ENCODE assay signal across 11 cellular contexts in genomic region chr11:33344611-33345010, GRCh38. TPM values are rescaled to one million over a fixed set of nuclear protein-coding genes. Genes with fewer than 3 reads are reported as not detected.
DNase-seq lines count a peak whose midpoint lies in the region; ATAC-seq and TF ChIP-seq lines count a peak whose summit lies in the region.
"Had no signal": no experiment of that assay in that cellular context is flagged by ENCODE, and none has a peak within 500 bp of the region (broad histone marks: within the 10 kb centered on the region; RNA-seq: fewer than 3 reads in every experiment).

No MANE protein-coding gene starts in this region.

- TF ChIP-seq POLR2A in GM18505 (IDR thresholded peaks at IDR 0.05; ENCODE audit: borderline replicate concordance, extremely low read depth, insufficient read depth, insufficient read length): no peak

- DNase-seq in BJ (ENCODE audit: low read depth) (no peak), M059J (ENCODE audit: low read depth) (peak; percentile 13), adipocyte (ENCODE audit: low read depth) (peak; percentile 24), iris pigment epithelial cell (ENCODE audit: low read depth) (peak; percentile 21), iPS-NIHi11 (ENCODE audit: low spot score) (no peak), amygdala (lab: John Stamatoyannopoulos, UW) (no peak), UCSD-AML1 (lab: John Stamatoyannopoulos, UW; ENCODE audit: unreplicated experiment) (no peak)
- DNase-seq: CD4-positive, alpha-beta T cell; NCI-H146 had no signal

- H3K9ac ChIP-seq in adipocyte (ENCODE audit: low read length): no peak overlapping the region

- H3K9me3 ChIP-seq in adipocyte (ENCODE audit: control insufficient read depth, low read length): no peaks in the 10 kb centered on the region

- CTCF ChIA-PET in BJ (lab: Yijun Ruan, JAX): interaction anchor here (0.9 to 1.4 kb wide), 4 partner anchors 14 to 338 kb away, joined by 3 to 5 read pairs (median 4); no protein-coding TSS in a partner anchor

- POLR2A ChIA-PET in BJ (lab: Charles Lee): interaction anchor here (0.6 kb wide), 1 partner anchor 157 kb away, joined by 4 read pairs; no protein-coding TSS in a partner anchor

- peaks cover 10% of the 10 kb centered on the region for H3K36me3 ChIP-seq in BJ (ENCODE audit: control insufficient read depth, insufficient read depth, low read length)
- peaks cover 88% of the 10 kb centered on the region for H3K36me3 ChIP-seq in adipocyte (ENCODE audit: control insufficient read depth, insufficient read depth, low read length, severe bottlenecking)

- TF ChIP-seq CTCF in BJ (IDR thresholded peaks at IDR 0.05; ENCODE audit: insufficient read depth, low read depth, low read length): 0 out of 2 replicates have a peak, but pooled peaks have one; percentile 12

- H3K4me1 ChIP-seq in adipocyte (ENCODE audit: control insufficient read depth, insufficient read depth, low read length): no peaks in the 10 kb centered on the region

- H3K27me3 ChIP-seq in BJ (ENCODE audit: control insufficient read depth, insufficient read depth, low read length): no peaks in the 10 kb centered on the region
- no peaks in the 10 kb centered on the region for H3K27me3 ChIP-seq in adipocyte (replicated peaks; ENCODE audit: control insufficient read depth, insufficient read depth, low read length)

- no peak for ATAC-seq in GM18505 (IDR thresholded peaks at IDR 0.05; ENCODE audit: unreplicated experiment)

- H3K4me3 ChIP-seq in BJ (ENCODE audit: low read depth, low read length): no peak overlapping the region
- H3K4me3 ChIP-seq in adipocyte (ENCODE audit: low read length): no peak overlapping the region

RNA-seq across cellular contexts. Expression of gene KIAA1549L, which starts 31.3 kb away (rescaled TPM):
- 6.7 and 8.8 TPM in 2 replicates for polyA plus RNA-seq in BJ (2011; rRNA removed)
- 16.9 and 20.8 TPM in 2 replicates for polyA minus RNA-seq in BJ (2011; rRNA and poly(A)+ RNA removed)
- total RNA-seq in M059J (2014; rRNA removed; shearing (Covaris generic)): 8.3 and 11.6 TPM in 2 replicates
- total RNA-seq: CD4-positive, alpha-beta T cell; mononuclear cell had no signal

Comparison
In these comparisons a context has a peak if more than half of its experiments do, and no peak if none do; other contexts are left out.
1. DNase-seq: peak in M059J (single experiment), adipocyte (single experiment) and iris pigment epithelial cell (single experiment); none in BJ (single experiment), iPS-NIHi11 (single experiment), amygdala (0 of 56) and UCSD-AML1 (single experiment).